8 cellular contexts compared by ENCODE assay signal in genomic region chr7:152759655-152760383, GRCh38. TPM values are rescaled to one million over a fixed set of nuclear protein-coding genes. Genes with fewer than 3 reads are reported as not detected.
DNase-seq lines count a peak whose midpoint lies in the region; ATAC-seq and TF ChIP-seq lines count a peak whose summit lies in the region.

Gene ACTR3B (plus strand): TSS chr7:152759752. CDS start chr7:152759883, 131 bp downstream.

- H3K4me1 ChIP-seq in Peyer's patch = peaks cover 0 to 11% (median 5%) of the 10 kb centered on the region in 4 donors

- H3K27ac Mint-ChIP-seq in nephron = peak within 1 kb of the TSS; percentile 80 to 96 (median 85)

- peak within 1 kb of the TSS; percentile 86 to 94 (median 94) for H3K27ac ChIP-seq in Peyer's patch

- no peaks in the 10 kb centered on the region for H3K27me3 ChIP-seq in Peyer's patch

- no peaks in the 10 kb centered on the region for H3K36me3 ChIP-seq in Peyer's patch

- no peaks in the 10 kb centered on the region for H3K36me3 Mint-ChIP-seq in nephron (ENCODE audit: low read depth)

- DNase-seq in D341Med (ENCODE audit: low spot score) = peak; percentile 100
- peak; percentile 85 for DNase-seq in HPDE6-E6E7 (ENCODE audit: extremely low spot score)
- peak; percentile 89 to 95 (median 94) for DNase-seq in Peyer's patch
- DNase-seq in activated T-helper 9 cell treated with anti-CD3 and anti-CD28 coated beads, Interleukin-2, amount 50 U/mL, for 16 hours (ENCODE audit: low read depth) = peak; percentile 85
- peak; percentile 89 for DNase-seq in fibroblast of pulmonary artery (ENCODE audit: low read depth)
- DNase-seq in stimulated activated naive CD4-positive, alpha-beta T cell treated with Interleukin-2 at 50 U/mL for 16 hours (lab: John Stamatoyannopoulos, UW) = peak; percentile 87

- H3K4me1 Mint-ChIP-seq in nephron = peaks cover 15% of the 10 kb centered on the region

- peak; percentile 33 to 75 for TF ChIP-seq POLR2A in Peyer's patch (IDR thresholded peaks at IDR 0.05)

- H3K4me3 Mint-ChIP-seq in nephron = peak within 1 kb of the TSS; percentile 88 to 97 (median 95)

- peak; percentile 85 for ATAC-seq in GM19467 (IDR thresholded peaks at IDR 0.05; ENCODE audit: unreplicated experiment)

- TF ChIP-seq CTCF in Peyer's patch (IDR thresholded peaks at IDR 0.05) (peak in 1 of 6 experiments; percentile 4), fibroblast of pulmonary artery (IDR thresholded peaks at IDR 0.05; ENCODE audit: low read length, missing control alignments) (no peak), nephron (IDR thresholded peaks at IDR 0.05; ENCODE audit: unreplicated experiment in 3 of 3) (no peak)

- no peaks in the 10 kb centered on the region for H3K27me3 Mint-ChIP-seq in nephron (ENCODE audit: low read depth)

- no peaks in the 10 kb centered on the region for H3K9me3 Mint-ChIP-seq in nephron

- H3K4me3 ChIP-seq in Peyer's patch (peak within 1 kb of the TSS; percentile 95 to 100 (median 98)), fibroblast of pulmonary artery (replicated peaks; ENCODE audit: low read depth, low read length) (peak within 1 kb of the TSS; percentile 74)

- no peaks in the 10 kb centered on the region for H3K9me3 ChIP-seq in Peyer's patch

RNA-seq across cellular contexts. Expression of gene ACTR3B, which starts in this region (rescaled TPM):
- 10 to 100 TPM in 2 of 4 donors, 1 to 10 TPM in 2; 1.8 to 27.2 (median 9.6) TPM for total RNA-seq in Peyer's patch

Comparison
In these comparisons a context has a peak if more than half of its experiments do, and no peak if none do; other contexts are left out.
1. Peak in every context shown above with its lines: DNase-seq, ATAC-seq, H3K4me3 ChIP-seq and H3K27ac ChIP-seq.